ENCODE assay signal across 14 cellular contexts in the genomic region with DNA sequence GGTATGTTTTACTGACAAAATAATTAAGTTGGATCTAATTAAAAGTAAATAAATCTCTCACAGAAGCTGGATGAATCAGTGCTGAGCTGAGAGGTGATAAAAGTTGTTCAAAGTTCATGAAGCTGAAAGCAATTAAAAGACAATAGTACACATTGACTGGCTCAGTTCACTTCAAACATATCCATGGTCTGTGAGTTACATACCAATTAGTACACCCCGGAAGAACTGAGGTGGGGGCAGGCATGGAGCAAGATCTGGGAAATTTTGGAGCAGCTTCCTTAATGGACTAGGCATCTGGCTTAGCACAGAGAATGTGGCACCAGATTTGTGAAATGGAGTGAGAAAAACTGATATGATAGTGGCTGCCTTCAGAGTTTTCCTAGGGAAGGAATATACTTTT.
"Had no signal": no experiment of that assay in that cellular context is flagged by ENCODE, and none has a peak within 500 bp of the region (broad histone marks: within the 10 kb centered on the region; RNA-seq: fewer than 3 reads in every experiment).

No MANE protein-coding gene starts in this region.

- H3K4me1 ChIP-seq: adrenal gland, sigmoid colon, suprapubic skin had no signal

- H3K27ac Mint-ChIP-seq: activated T-helper 2 cell treated with anti-CD3 and anti-CD28 coated beads, Interferon-gamma antibody, Interleukin-2, Interleukin-4, amounts not matched to agents 10 μg/mL and 5 μg/mL and 100 μg/mL, durations not matched to agents 14 hours and 24 hours and 36 hours; T-helper 2 cell treated with Interferon-gamma antibody and Interleukin-4, amounts not matched to agents 5 μg/mL and 100 μg/mL, for 36 hours had no signal

- H3K9me3 ChIP-seq: adrenal gland, neutrophil, suprapubic skin had no signal

- H3K27ac ChIP-seq: adrenal gland, neutrophil, sigmoid colon, suprapubic skin had no signal

- DNase-seq: activated naive CD4-positive, alpha-beta T cell treated with anti-CD3 and anti-CD28 coated beads, Interleukin-2, amount 50 U/mL, for 16 hours; adrenal gland; caudate nucleus; cortex of kidney; effector memory CD4-positive, alpha-beta T cell; erythroblast; sigmoid colon; stimulated activated CD4-positive, alpha-beta T cell treated with anti-CD3 and anti-CD28 coated beads, Interleukin-12 subunit alpha, Interleukin-12 subunit beta, amount 100 ng/mL, for 4 hours; stimulated activated naive CD4-positive, alpha-beta T cell treated with Interleukin-2 at 50 U/mL for 16 hours had no signal

- H3K9me3 Mint-ChIP-seq: activated T-helper 2 cell treated with anti-CD3 and anti-CD28 coated beads, Interferon-gamma antibody, Interleukin-2, Interleukin-4, amounts not matched to agents 10 μg/mL and 5 μg/mL and 100 μg/mL, durations not matched to agents 14 hours and 24 hours and 36 hours; T-helper 2 cell treated with Interferon-gamma antibody and Interleukin-4, amounts not matched to agents 5 μg/mL and 100 μg/mL, for 36 hours had no signal

- H3K4me3 Mint-ChIP-seq: T-helper 2 cell treated with Interferon-gamma antibody and Interleukin-4, amounts not matched to agents 5 μg/mL and 100 μg/mL, for 36 hours had no signal

- H3K36me3 ChIP-seq: adrenal gland, neutrophil, sigmoid colon, suprapubic skin had no signal

- H3K4me3 ChIP-seq: adrenal gland, sigmoid colon, suprapubic skin had no signal

- ATAC-seq: left lobe of liver had no signal
